12 cellular contexts compared by ENCODE assay signal in genomic region chr20:25295386-25296093, GRCh38. TPM values are rescaled to one million over a fixed set of nuclear protein-coding genes. Genes with fewer than 3 reads are reported as not detected.
DNase-seq lines count a peak whose midpoint lies in the region; ATAC-seq and TF ChIP-seq lines count a peak whose summit lies in the region.
"Had no signal": no experiment of that assay in that cellular context is flagged by ENCODE, and none has a peak within 500 bp of the region (broad histone marks: within the 10 kb centered on the region; RNA-seq: fewer than 3 reads in every experiment).

No MANE protein-coding gene starts in this region.

- H3K9me3 ChIP-seq in Peyer's patch (no peaks in the 10 kb centered on the region), gastroesophageal sphincter (no peaks in the 10 kb centered on the region), parathyroid adenoma (ENCODE audit: control insufficient read depth, low read length) (no peaks in the 10 kb centered on the region)
- H3K9me3 ChIP-seq: Caco-2 had no signal

- H3K4me1 ChIP-seq in Peyer's patch (peaks cover 0 to 17% (median 3%) of the 10 kb centered on the region in 4 donors), gastroesophageal sphincter (peaks cover 0 to 60% (median 16%) of the 10 kb centered on the region in 3 donors), parathyroid adenoma (no peaks in the 10 kb centered on the region)
- H3K4me1 ChIP-seq: Caco-2 had no signal

- TF ChIP-seq POLR2A in Peyer's patch (IDR thresholded peaks at IDR 0.05), result peak in 1 of 2 donors; percentile 22
- TF ChIP-seq POLR2A in gastroesophageal sphincter (IDR thresholded peaks at IDR 0.05), result no peak

- peak; percentile 47 for ATAC-seq in gastroesophageal sphincter
- ATAC-seq: stimulated activated naive CD8-positive, alpha-beta T cell treated with anti-CD3 and anti-CD28 coated beads, Interleukin-15, amount 100 ng/mL, for 72 hours had no signal

- H3K27ac ChIP-seq in Peyer's patch, result peak overlapping the region in 3 of 4 donors; percentile 23 to 84 (median 46)
- peak overlapping the region; percentile 62 to 75 (median 74) for H3K27ac ChIP-seq in gastroesophageal sphincter
- H3K27ac ChIP-seq in parathyroid adenoma, result peak overlapping the region; percentile 29

- H3K27me3 ChIP-seq in Peyer's patch (no peaks in the 10 kb centered on the region), gastroesophageal sphincter (no peaks in the 10 kb centered on the region), parathyroid adenoma (ENCODE audit: control insufficient read depth, insufficient read depth, low read length) (no peaks in the 10 kb centered on the region)

- H3K4me3 ChIP-seq in Peyer's patch, result no peak overlapping the region
- H3K4me3 ChIP-seq in gastroesophageal sphincter, result no peak overlapping the region
- no peak overlapping the region for H3K4me3 ChIP-seq in parathyroid adenoma (ENCODE audit: low read depth, low read length)

- no peak overlapping the region for H3K4me2 ChIP-seq in parathyroid adenoma (ENCODE audit: low read length)

- H3K9ac ChIP-seq in parathyroid adenoma, result no peak overlapping the region

- H3K79me2 ChIP-seq in parathyroid adenoma, result no peaks in the 10 kb centered on the region

- TF ChIP-seq CTCF in Peyer's patch (IDR thresholded peaks at IDR 0.05) (peak in 1 of 6 experiments; percentile 12), gastroesophageal sphincter (IDR thresholded peaks at IDR 0.05) (peak in 2 of 4 experiments; percentile 28 to 35), parathyroid adenoma (IDR thresholded peaks at IDR 0.05) (no peak)

- DNase-seq in AG20443 (ENCODE audit: low spot score), result peak; percentile 57
- peak in 1 of 3 donors; percentile 73 for DNase-seq in Peyer's patch
- no peak for DNase-seq in NCI-H2081 treated with DMSO at 0.1 percent for 48 hours (lab: John Stamatoyannopoulos, UW)
- DNase-seq in NCI-H2081 (lab: John Stamatoyannopoulos, UW), result no peak
- DNase-seq in NCI-H2029 treated with DMSO at 0.1 percent for 48 hours (lab: John Stamatoyannopoulos, UW), result no peak
- DNase-seq in stimulated activated naive CD4-positive, alpha-beta T cell treated with Interleukin-2 at 50 U/mL for 16 hours (lab: John Stamatoyannopoulos, UW), result no peak
- DNase-seq: activated naive CD4-positive, alpha-beta T cell treated with anti-CD3 and anti-CD28 coated beads, Interleukin-2, amount 10 ng/mL, durations not matched to agents 7 days and 5 days; Caco-2; NCI-H1105 treated with DMSO at 0.1 percent for 48 hours; stimulated activated naive CD8-positive, alpha-beta T cell treated with anti-CD3 and anti-CD28 coated beads, Interleukin-15, amount 100 ng/mL, for 72 hours had no signal

- 52 to 60% methylated on average over 1 to 3 of the region's 10 CpGs for WGBS in gastroesophageal sphincter (ENCODE audit: low coverage in 1 of 2), 2 donors

- H2AFZ ChIP-seq in parathyroid adenoma, result no peak overlapping the region

- peaks cover 0 to 76% (median 0%) of the 10 kb centered on the region in 3 donors for H3K36me3 ChIP-seq in Peyer's patch
- H3K36me3 ChIP-seq in gastroesophageal sphincter, result peaks cover 0 to 86% of the 10 kb centered on the region in 2 donors
- no peaks in the 10 kb centered on the region for H3K36me3 ChIP-seq in parathyroid adenoma (ENCODE audit: control insufficient read depth, insufficient read depth, low read length)

- TF ChIP-seq EP300 in gastroesophageal sphincter (IDR thresholded peaks at IDR 0.05), result no peak

RNA-seq across cellular contexts. Expression of gene PYGB, which starts 47.7 kb away (rescaled TPM):
- total RNA-seq in Peyer's patch, result 100 to 1,000 TPM in 2 of 4 donors, 10 to 100 TPM in 2; 88.3 to 154 (median 124) TPM
- 100 to 1,000 TPM; 131 to 663 (median 337) TPM for total RNA-seq in gastroesophageal sphincter
